Comparison of ENCODE assay signal across 8 cellular contexts in the genomic region with DNA sequence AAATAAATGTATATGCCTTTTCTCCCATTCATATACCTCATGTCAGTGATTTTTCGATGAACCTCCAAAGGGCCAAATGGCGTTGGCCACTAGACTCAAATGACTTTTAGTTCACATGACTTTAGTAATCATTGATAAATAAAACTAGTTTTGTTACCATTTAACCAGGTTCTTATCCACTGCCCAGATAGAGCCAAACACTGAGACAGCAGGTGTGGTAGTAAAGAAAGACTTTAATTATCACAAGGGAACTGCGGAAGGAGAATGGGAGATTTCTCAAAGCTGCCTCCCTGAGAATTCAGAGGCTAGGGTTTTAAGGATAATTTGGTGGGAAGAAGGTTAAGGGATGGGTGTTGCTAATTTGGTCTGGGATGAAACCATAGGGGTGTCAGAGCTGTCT.
"Had no signal": no experiment of that assay in that cellular context is flagged by ENCODE, and none has a peak within 500 bp of the region (broad histone marks: within the 10 kb centered on the region; RNA-seq: fewer than 3 reads in every experiment).

No MANE protein-coding gene starts in this region.

- DNase-seq: GM23248, GOT3, H9, HCEC 1CT, KBM-7 had no signal

- H2AFZ ChIP-seq: GM23248 had no signal

- H3K9ac ChIP-seq: GM23248, KMS-11 had no signal

- FAIRE-seq: H54, HTR-8/SVneo had no signal

- H3K4me2 ChIP-seq: KMS-11 had no signal

- H3K27ac ChIP-seq: GM23248, KMS-11 had no signal

- H3K4me3 ChIP-seq: GM23248 had no signal
